In genomic region chr11:1131033-1131911, GRCh38 we compare ENCODE assay signal across 1 cellular context.
TF ChIP-seq lines count a peak whose summit lies in the region.

No MANE protein-coding gene starts in this region.

TF ChIP-seq in HepG2, 621 proteins besides CTCF, POLR2A, EP300 and RAD21:
- no peak for TF ChIP-seq UBTF (CRISPR knock-in tag; IDR thresholded peaks at IDR 0.05)
